Comparison of ENCODE assay signal across 8 cellular contexts in the genomic region with DNA sequence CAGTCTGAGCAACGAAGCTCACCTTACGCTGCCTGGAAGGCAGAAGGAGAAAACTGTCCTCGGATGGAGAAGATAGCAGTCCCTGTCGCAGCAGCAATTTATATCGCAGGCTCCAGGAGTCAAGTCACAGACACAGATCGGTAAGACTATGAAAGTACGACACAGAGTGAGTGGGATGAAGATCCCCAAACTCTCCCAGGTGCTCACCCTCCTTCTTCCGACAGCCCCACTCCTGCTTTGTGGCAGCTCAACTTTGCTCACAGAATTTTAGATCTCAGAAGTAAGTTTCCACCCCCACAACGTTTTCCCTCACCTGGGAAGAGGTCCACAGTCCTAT. TPM values are rescaled to one million over a fixed set of nuclear protein-coding genes. Genes with fewer than 3 reads are reported as not detected.
DNase-seq lines count a peak whose midpoint lies in the region; FAIRE-seq and TF ChIP-seq lines count a peak whose summit lies in the region.

No MANE protein-coding gene starts in this region.

- peak overlapping the region; percentile 93 for H3K4me3 Mint-ChIP-seq in endothelial cell (ENCODE audit: unreplicated experiment)
- H3K4me3 Mint-ChIP-seq in neural progenitor cell, result peak overlapping the region; percentile 98

- H3K4me1 Mint-ChIP-seq in endothelial cell (ENCODE audit: unreplicated experiment), result peaks cover 30% of the 10 kb centered on the region
- H3K4me1 Mint-ChIP-seq in neural progenitor cell, result peaks cover 12% of the 10 kb centered on the region

- no peak for TF ChIP-seq CTCF in PC-9 (conservative IDR thresholded peaks at IDR 0.05)
- TF ChIP-seq CTCF in endothelial cell (IDR thresholded peaks at IDR 0.05; ENCODE audit: unreplicated experiment), result no peak
- no peak for TF ChIP-seq CTCF in neural progenitor cell (IDR thresholded peaks at IDR 0.05)

- H3K27me3 ChIP-seq in PC-9 (ENCODE audit: insufficient read depth, low read depth) (no peaks in the 10 kb centered on the region), neural progenitor cell (no peaks in the 10 kb centered on the region)

- H3K27ac ChIP-seq in PC-9 (no peak overlapping the region), neural progenitor cell (peak overlapping the region; percentile 51)

- H3K4me2 ChIP-seq in PC-9, result peak overlapping the region; percentile 89
- H3K4me2 ChIP-seq in neural progenitor cell, result peak overlapping the region; percentile 84

- H3K9ac ChIP-seq in neural progenitor cell, result peak overlapping the region; percentile 93

- peak overlapping the region; percentile 95 for H3K4me3 ChIP-seq in PC-9
- peak overlapping the region; percentile 91 for H3K4me3 ChIP-seq in neural progenitor cell

- H3K4me1 ChIP-seq in PC-9 (replicated peaks; ENCODE audit: insufficient read depth), result peaks cover 5% of the 10 kb centered on the region; the same call in 1 of the 2 replicates
- peaks cover 13% of the 10 kb centered on the region for H3K4me1 ChIP-seq in neural progenitor cell

- CTCF ChIA-PET in PC-9 (lab: Charles Lee), result interaction anchor here (0.5 to 1.4 kb wide), 11 partner anchors 20 to 319 kb away, joined by 3 to 29 read pairs (median 4); partner anchors contain the start of gene CC2D2B

- DNase-seq in GM19239 (ENCODE audit: insufficient read length, low spot score) (no peak), PC-9 (no peak), endothelial cell (ENCODE audit: low spot score) (no peak), neural progenitor cell (ENCODE audit: low spot score) (peak; percentile 13), NCI-H748 treated with DMSO at 0.1 percent for 48 hours (lab: John Stamatoyannopoulos, UW) (no peak), NCI-H2196 treated with DMSO at 0.1 percent for 48 hours (lab: John Stamatoyannopoulos, UW; ENCODE audit: unreplicated experiment) (no peak), NCI-H2196 (lab: John Stamatoyannopoulos, UW; ENCODE audit: unreplicated experiment) (no peak), SW 1271 (lab: John Stamatoyannopoulos, UW) (no peak)

- H3K79me2 ChIP-seq in PC-9 (ENCODE audit: low read depth), result peaks cover 23% of the 10 kb centered on the region
- peaks cover 33% of the 10 kb centered on the region for H3K79me2 ChIP-seq in neural progenitor cell (ENCODE audit: low read depth)

- peaks cover 7% of the 10 kb centered on the region for H3K9me3 Mint-ChIP-seq in endothelial cell (ENCODE audit: unreplicated experiment)
- H3K9me3 Mint-ChIP-seq in neural progenitor cell, result peaks cover 6% of the 10 kb centered on the region

- H3K9me2 ChIP-seq in PC-9 (ENCODE audit: insufficient read depth), result no peaks in the 10 kb centered on the region

- H2AFZ ChIP-seq in PC-9 (peak overlapping the region; percentile 88), neural progenitor cell (replicated peaks) (peak overlapping the region; percentile 96)

- intact Hi-C loops in PC-9 (cut with micrococcal nuclease; ENCODE audit: unreplicated experiment), result loop anchor here (5.0 kb wide), 2 partner anchors 214 to 349 kb away; partner anchors contain the start of genes CC2D2B and CCNJ

- BruUV-seq in PC-9 (replicated peaks; lab: Mats Ljungman, UMichigan), result TSS peak; percentile 57

- H3K9me3 ChIP-seq in PC-9 (ENCODE audit: insufficient read depth, low read depth), result no peaks in the 10 kb centered on the region
- no peaks in the 10 kb centered on the region for H3K9me3 ChIP-seq in neural progenitor cell (ENCODE audit: low read depth)

- peaks cover 23% of the 10 kb centered on the region for H3K36me3 Mint-ChIP-seq in endothelial cell (ENCODE audit: low read depth, unreplicated experiment)
- peaks cover 9% of the 10 kb centered on the region for H3K36me3 Mint-ChIP-seq in neural progenitor cell

- H3F3A ChIP-seq in PC-9 (ENCODE audit: insufficient read depth, low read depth) (no peaks in the 10 kb centered on the region), neural progenitor cell (ENCODE audit: low read depth) (no peaks in the 10 kb centered on the region)

- H4K20me1 ChIP-seq in PC-9 (ENCODE audit: insufficient read depth) (no peaks in the 10 kb centered on the region), neural progenitor cell (ENCODE audit: low read depth) (no peaks in the 10 kb centered on the region)

- FAIRE-seq in GM19239 (lab: Jason Lieb, UNC), result peak; percentile 42

- H3K36me3 ChIP-seq in PC-9 (ENCODE audit: low read depth) (no peaks in the 10 kb centered on the region), neural progenitor cell (peaks cover 5% of the 10 kb centered on the region)

- H3K27me3 Mint-ChIP-seq in endothelial cell (ENCODE audit: unreplicated experiment) (peaks cover 8% of the 10 kb centered on the region), neural progenitor cell (ENCODE audit: insufficient read depth, low read depth) (no peaks in the 10 kb centered on the region)

- POLR2A ChIA-PET in PC-9 (lab: Charles Lee; ENCODE audit: unreplicated experiment), result no interaction called here

- H3K27ac Mint-ChIP-seq in endothelial cell (ENCODE audit: unreplicated experiment) (peak overlapping the region; percentile 86), neural progenitor cell (peak overlapping the region; percentile 95)

RNA-seq across cellular contexts. Expression of gene TCTN3, which starts 0.4 kb away (rescaled TPM):
- total RNA-seq in PC-9 (2021), result 18.1 and 19.8 TPM in 2 replicates
- 54.3 TPM for total RNA-seq in endothelial cell (ENCODE audit: unreplicated experiment)
- total RNA-seq in neural progenitor cell (ENCODE audit: low replicate concordance), result 43.1 and 45.9 TPM in 2 replicates

RNA-seq across cellular contexts. Expression of gene ALDH18A1, which starts 36.8 kb away (rescaled TPM):
- total RNA-seq in PC-9 (2021) (34.0 and 35.3 TPM in 2 replicates), endothelial cell (ENCODE audit: unreplicated experiment) (52.0 TPM), neural progenitor cell (ENCODE audit: low replicate concordance) (93.7 and 97.2 TPM in 2 replicates)
